Comparison of ENCODE assay signal across 9 cellular contexts in genomic region chr11:120337133-120337895, GRCh38. TPM values are rescaled to one million over a fixed set of nuclear protein-coding genes. Genes with fewer than 3 reads are reported as not detected.
DNase-seq lines count a peak whose midpoint lies in the region; ATAC-seq, FAIRE-seq and TF ChIP-seq lines count a peak whose summit lies in the region.
"Had no signal": no experiment of that assay in that cellular context is flagged by ENCODE, and none has a peak within 500 bp of the region (broad histone marks: within the 10 kb centered on the region; RNA-seq: fewer than 3 reads in every experiment).

No MANE protein-coding gene starts in this region.

- peaks cover 49% of the 10 kb centered on the region for H3K27me3 Mint-ChIP-seq in activated CD4-positive, alpha-beta T cell treated with anti-CD3 and anti-CD28 coated beads for 36 hours
- H3K27me3 Mint-ChIP-seq in stimulated activated naive CD8-positive, alpha-beta T cell treated with anti-CD3 and anti-CD28 coated beads, Interleukin-15, amount 100 ng/mL, for 72 hours, result peaks cover 64% of the 10 kb centered on the region

- CTCF ChIA-PET in activated CD4-positive, alpha-beta T cell treated with anti-CD3 and anti-CD28 coated beads for 36 hours (lab: Charles Lee), result interaction anchor here (0.6 to 1.5 kb wide), 4 partner anchors 12 to 908 kb away, joined by 3 to 8 read pairs (median 4); no protein-coding TSS in a partner anchor

- intact Hi-C loops in activated CD4-positive, alpha-beta T cell treated with anti-CD3 and anti-CD28 coated beads for 36 hours (cut with DNase I, micrococcal nuclease), result loop anchor here (2.0 to 10.0 kb wide), 6 partner anchors 95 to 955 kb away; partner anchors contain the start of gene SC5D (in 1 of the 2)
- intact Hi-C loops in left colon (cut with DNase I, micrococcal nuclease), result no loop called here

- H3K36me3 Mint-ChIP-seq in activated CD4-positive, alpha-beta T cell treated with anti-CD3 and anti-CD28 coated beads for 36 hours (ENCODE audit: low read depth), result peaks cover 1% of the 10 kb centered on the region

- peak overlapping the region; percentile 55 for H3K27ac Mint-ChIP-seq in activated CD4-positive, alpha-beta T cell treated with anti-CD3 and anti-CD28 coated beads for 36 hours
- peak overlapping the region in 1 of 2 donors; percentile 43 for H3K27ac Mint-ChIP-seq in stimulated activated naive CD8-positive, alpha-beta T cell treated with anti-CD3 and anti-CD28 coated beads, Interleukin-15, amount 100 ng/mL, for 72 hours

- peaks cover 30% of the 10 kb centered on the region for H3K4me1 Mint-ChIP-seq in activated CD4-positive, alpha-beta T cell treated with anti-CD3 and anti-CD28 coated beads for 36 hours
- H3K4me1 Mint-ChIP-seq in stimulated activated naive CD8-positive, alpha-beta T cell treated with anti-CD3 and anti-CD28 coated beads, Interleukin-15, amount 100 ng/mL, for 72 hours, result peaks cover 18% of the 10 kb centered on the region

- H3K27me3 ChIP-seq in bronchial epithelial cell (ENCODE audit: control insufficient read depth, insufficient read depth, low read length), result no peaks in the 10 kb centered on the region

- POLR2A ChIA-PET in activated CD4-positive, alpha-beta T cell treated with anti-CD3 and anti-CD28 coated beads for 36 hours (lab: Charles Lee), result no interaction called here

- peak overlapping the region; percentile 84 for H3K4me3 Mint-ChIP-seq in activated CD4-positive, alpha-beta T cell treated with anti-CD3 and anti-CD28 coated beads for 36 hours
- peak overlapping the region; percentile 93 to 96 for H3K4me3 Mint-ChIP-seq in stimulated activated naive CD8-positive, alpha-beta T cell treated with anti-CD3 and anti-CD28 coated beads, Interleukin-15, amount 100 ng/mL, for 72 hours

- peak; percentile 28 for DNase-seq in activated CD4-positive, alpha-beta T cell treated with anti-CD3 and anti-CD28 coated beads for 36 hours
- no peak for DNase-seq in activated CD4-positive, alpha-beta T cell treated with anti-CD3 and anti-CD28 coated beads for 1 hour
- DNase-seq in RKO (ENCODE audit: low spot score) (peak; percentile 55), bronchial epithelial cell (ENCODE audit: low read depth) (no peak), left colon (peak; percentile 47 to 52), GDM1 (lab: John Stamatoyannopoulos, UW) (no peak), AML-193 (lab: John Stamatoyannopoulos, UW) (no peak)
- DNase-seq in stimulated activated naive CD8-positive, alpha-beta T cell treated with anti-CD3 and anti-CD28 coated beads, Interleukin-15, amount 100 ng/mL, for 72 hours, result peak; percentile 16 to 20

- H3K9me3 Mint-ChIP-seq in activated CD4-positive, alpha-beta T cell treated with anti-CD3 and anti-CD28 coated beads for 36 hours (ENCODE audit: low read depth), result no peaks in the 10 kb centered on the region
- no peaks in the 10 kb centered on the region for H3K9me3 Mint-ChIP-seq in stimulated activated naive CD8-positive, alpha-beta T cell treated with anti-CD3 and anti-CD28 coated beads, Interleukin-15, amount 100 ng/mL, for 72 hours

- no peak for ATAC-seq in activated CD4-positive, alpha-beta T cell treated with anti-CD3 and anti-CD28 coated beads for 36 hours
- peak; percentile 10 for ATAC-seq in left colon
- ATAC-seq in stimulated activated naive CD8-positive, alpha-beta T cell treated with anti-CD3 and anti-CD28 coated beads, Interleukin-15, amount 100 ng/mL, for 72 hours, result no peak

- no peak for FAIRE-seq in bronchial epithelial cell (lab: Jason Lieb, UNC)
- FAIRE-seq: endometrium had no signal

- TF ChIP-seq CTCF in bronchial epithelial cell (IDR thresholded peaks at IDR 0.05; ENCODE audit: insufficient read depth, low read length, severe bottlenecking), result no peak

- H3K4me3 ChIP-seq in bronchial epithelial cell (ENCODE audit: low read depth, low read length), result peak overlapping the region; percentile 85

- H3K36me3 ChIP-seq in bronchial epithelial cell (ENCODE audit: control insufficient read depth, insufficient read depth, low read length), result no peaks in the 10 kb centered on the region

RNA-seq across cellular contexts. Expression of gene ARHGEF12, which starts 1.1 kb away (rescaled TPM):
- total RNA-seq in activated CD4-positive, alpha-beta T cell treated with anti-CD3 and anti-CD28 coated beads for 36 hours, result 10 to 100 TPM; 14.3 to 14.5 TPM
- 65.6 and 87.6 TPM in 2 replicates for total RNA-seq in bronchial epithelial cell
- 100 to 1,000 TPM in 1 of 2 donors, 10 to 100 TPM in 1; 99.1 to 107 TPM for total RNA-seq in left colon

RNA-seq across cellular contexts. Expression of gene TLCD5, which starts 12.2 kb away (rescaled TPM):
- 1 to 10 TPM in 1 of 2 experiments, under 1 TPM in 1; 0.80 to 1.7 TPM for total RNA-seq in activated CD4-positive, alpha-beta T cell treated with anti-CD3 and anti-CD28 coated beads for 36 hours
- 1.7 and 1.8 TPM in 2 replicates for total RNA-seq in bronchial epithelial cell
- total RNA-seq in left colon, result 1 to 10 TPM in 1 of 2 donors, under 1 TPM in 1; 0.49 to 1.1 TPM

Comparison
In these comparisons a context has a peak if more than half of its experiments do, and no peak if none do; other contexts are left out.
1. DNase-seq: peak in activated CD4-positive, alpha-beta T cell treated with anti-CD3 and anti-CD28 coated beads for 36 hours (single experiment), RKO (single experiment), left colon (2 of 2) and stimulated activated naive CD8-positive, alpha-beta T cell treated with anti-CD3 and anti-CD28 coated beads, Interleukin-15, amount 100 ng/mL, for 72 hours (2 of 2); none in activated CD4-positive, alpha-beta T cell treated with anti-CD3 and anti-CD28 coated beads for 1 hour (single experiment), bronchial epithelial cell (single experiment), GDM1 (single experiment) and AML-193 (0 of 2).
2. intact Hi-C loops: an anchor here in activated CD4-positive, alpha-beta T cell treated with anti-CD3 and anti-CD28 coated beads for 36 hours (2.0 to 10.0 kb wide); none called in left colon.